In genomic region chr2:6685447-6685846, GRCh38 we compare ENCODE assay signal across 28 cellular contexts.
"Had no signal": no experiment of that assay in that cellular context is flagged by ENCODE, and none has a peak within 500 bp of the region (broad histone marks: within the 10 kb centered on the region; RNA-seq: fewer than 3 reads in every experiment).

No MANE protein-coding gene starts in this region.

- H3K27ac Mint-ChIP-seq: stimulated activated effector memory CD8-positive, alpha-beta T cell treated with anti-CD3 and anti-CD28 coated beads, Interleukin-12 subunit alpha, Interleukin-12 subunit beta, amount 100 ng/mL, for 72 hours; stimulated activated memory B cell treated with anti-CD40 and anti-IgM and Interleukin-4, amounts not matched to agents 10 μg/mL and 1 μg/mL and 100 μg/mL, for 72 hours; stimulated activated naive B cell treated with anti-CD40 and anti-IgM and Interleukin-4, amounts not matched to agents 10 μg/mL and 1 μg/mL and 100 μg/mL, for 72 hours; stimulated activated naive CD8-positive, alpha-beta T cell treated with anti-CD3 and anti-CD28 coated beads, Interleukin-15, amount 100 ng/mL, for 72 hours; stimulated activated naive CD8-positive, alpha-beta T cell treated with anti-CD3 and anti-CD28 coated beads, Interleukin-15, Interleukin-2, amounts not matched to agents 100 ng/mL and 50 ng/mL, for 24 hours; type B pancreatic cell had no signal

- H3K4me3 ChIP-seq: stomach, suprapubic skin, testis, thoracic aorta, thyroid gland, tibial artery, tibial nerve, transverse colon, upper lobe of left lung, upper lobe of right lung, uterus, vagina had no signal

- H3K9me3 Mint-ChIP-seq: stimulated activated effector memory CD8-positive, alpha-beta T cell treated with anti-CD3 and anti-CD28 coated beads, Interleukin-12 subunit alpha, Interleukin-12 subunit beta, amount 100 ng/mL, for 72 hours; stimulated activated memory B cell treated with anti-CD40 and anti-IgM and Interleukin-4, amounts not matched to agents 10 μg/mL and 1 μg/mL and 100 μg/mL, for 72 hours; stimulated activated naive CD8-positive, alpha-beta T cell treated with anti-CD3 and anti-CD28 coated beads, Interleukin-15, amount 100 ng/mL, for 72 hours; stimulated activated naive CD8-positive, alpha-beta T cell treated with anti-CD3 and anti-CD28 coated beads, Interleukin-15, Interleukin-2, amounts not matched to agents 100 ng/mL and 50 ng/mL, for 24 hours had no signal

- H3K4me1 ChIP-seq: stomach, suprapubic skin, testis, thyroid gland, tibial artery, tibial nerve, transverse colon, upper lobe of left lung, upper lobe of right lung, uterus, vagina had no signal

- H3K36me3 ChIP-seq: stomach, suprapubic skin, thoracic aorta, thyroid gland, tibial artery, tibial nerve, transverse colon, upper lobe of left lung, upper lobe of right lung, uterus, vagina had no signal

- H3K27me3 Mint-ChIP-seq: stimulated activated memory B cell treated with anti-CD40 and anti-IgM and Interleukin-4, amounts not matched to agents 10 μg/mL and 1 μg/mL and 100 μg/mL, for 72 hours had no signal

- ATAC-seq: stimulated activated effector memory CD8-positive, alpha-beta T cell treated with anti-CD3 and anti-CD28 coated beads, Interleukin-12 subunit alpha, Interleukin-12 subunit beta, amount 100 ng/mL, for 72 hours; stimulated activated memory B cell treated with anti-CD40 and anti-IgM and Interleukin-4, amounts not matched to agents 10 μg/mL and 1 μg/mL and 100 μg/mL, for 72 hours; stimulated activated naive B cell treated with anti-CD40 and anti-IgM and Interleukin-4, amounts not matched to agents 10 μg/mL and 1 μg/mL and 100 μg/mL, for 72 hours; stimulated activated naive CD8-positive, alpha-beta T cell treated with anti-CD3 and anti-CD28 coated beads, Interleukin-15, amount 100 ng/mL, for 72 hours; stimulated activated naive CD8-positive, alpha-beta T cell treated with anti-CD3 and anti-CD28 coated beads, Interleukin-15, Interleukin-2, amounts not matched to agents 100 U/mL and 50 U/mL, for 24 hours; upper lobe of right lung had no signal

- H3K27me3 ChIP-seq: stomach, suprapubic skin, testis, thyroid gland, tibial artery, tibial nerve, transverse colon, upper lobe of left lung, upper lobe of right lung, uterus, vagina had no signal

- H3K36me3 Mint-ChIP-seq: stimulated activated effector memory CD8-positive, alpha-beta T cell treated with anti-CD3 and anti-CD28 coated beads, Interleukin-12 subunit alpha, Interleukin-12 subunit beta, amount 100 ng/mL, for 72 hours; stimulated activated memory B cell treated with anti-CD40 and anti-IgM and Interleukin-4, amounts not matched to agents 10 μg/mL and 1 μg/mL and 100 μg/mL, for 72 hours; stimulated activated naive B cell treated with anti-CD40 and anti-IgM and Interleukin-4, amounts not matched to agents 10 μg/mL and 1 μg/mL and 100 μg/mL, for 72 hours had no signal

- H3K4me3 Mint-ChIP-seq: stimulated activated effector memory CD8-positive, alpha-beta T cell treated with anti-CD3 and anti-CD28 coated beads, Interleukin-12 subunit alpha, Interleukin-12 subunit beta, amount 100 ng/mL, for 72 hours; stimulated activated memory B cell treated with anti-CD40 and anti-IgM and Interleukin-4, amounts not matched to agents 10 μg/mL and 1 μg/mL and 100 μg/mL, for 72 hours; stimulated activated naive B cell treated with anti-CD40 and anti-IgM and Interleukin-4, amounts not matched to agents 10 μg/mL and 1 μg/mL and 100 μg/mL, for 72 hours; stimulated activated naive CD8-positive, alpha-beta T cell treated with anti-CD3 and anti-CD28 coated beads, Interleukin-15, amount 100 ng/mL, for 72 hours; stimulated activated naive CD8-positive, alpha-beta T cell treated with anti-CD3 and anti-CD28 coated beads, Interleukin-15, Interleukin-2, amounts not matched to agents 100 ng/mL and 50 ng/mL, for 24 hours; type B pancreatic cell had no signal

- H3K27ac ChIP-seq: stomach, suprapubic skin, testis, thoracic aorta, thyroid gland, tibial artery, tibial nerve, transverse colon, upper lobe of left lung, upper lobe of right lung, uterus, vagina had no signal

- DNase-seq: stimulated activated CD4-positive, alpha-beta T cell treated with anti-CD3 and anti-CD28 coated beads, Interleukin-2, amount 100 ng/mL, for 48 hours; stimulated activated CD4-positive, alpha-beta T cell treated with anti-CD3 and anti-CD28 coated beads, Interleukin-4, amount 100 ng/mL, for 1 hour; stimulated activated CD4-positive, alpha-beta T cell treated with anti-CD3 and anti-CD28 coated beads, Interleukin-4, amount 100 ng/mL, for 24 hours; stimulated activated CD4-positive, alpha-beta T cell treated with anti-CD3 and anti-CD28 coated beads, Interleukin-4, amount 100 ng/mL, for 4 hours; stimulated activated CD8-positive, alpha-beta memory T cell treated with anti-CD3 and anti-CD28 coated beads, Interleukin-4, amount 100 ng/mL, for 48 hours; stimulated activated naive B cell treated with anti-CD40 and anti-IgM and Interleukin-4, amounts not matched to agents 10 μg/mL and 1 μg/mL and 100 μg/mL, for 72 hours; stimulated activated naive CD4-positive, alpha-beta T cell; stimulated activated naive CD4-positive, alpha-beta T cell treated with Interleukin-2 at 50 U/mL for 16 hours; stimulated activated naive CD8-positive, alpha-beta T cell treated with anti-CD3 and anti-CD28 coated beads, Interleukin-15, amount 100 ng/mL, for 72 hours; stimulated activated naive CD8-positive, alpha-beta T cell treated with anti-CD3 and anti-CD28 coated beads, Interleukin-15, Interleukin-2, amounts not matched to agents 100 U/mL and 50 U/mL, for 24 hours; stomach; substantia nigra; testis; thyroid gland; tibial artery; transverse colon; trophoblast cell; upper lobe of right lung; uterus had no signal

- H3K4me1 Mint-ChIP-seq: stimulated activated effector memory CD8-positive, alpha-beta T cell treated with anti-CD3 and anti-CD28 coated beads, Interleukin-12 subunit alpha, Interleukin-12 subunit beta, amount 100 ng/mL, for 72 hours; stimulated activated memory B cell treated with anti-CD40 and anti-IgM and Interleukin-4, amounts not matched to agents 10 μg/mL and 1 μg/mL and 100 μg/mL, for 72 hours; stimulated activated naive B cell treated with anti-CD40 and anti-IgM and Interleukin-4, amounts not matched to agents 10 μg/mL and 1 μg/mL and 100 μg/mL, for 72 hours; stimulated activated naive CD8-positive, alpha-beta T cell treated with anti-CD3 and anti-CD28 coated beads, Interleukin-15, amount 100 ng/mL, for 72 hours had no signal

- H3K9me3 ChIP-seq: testis, thoracic aorta, thyroid gland, upper lobe of right lung, uterus, vagina had no signal
